ENCODE assay signal across 1 cellular context in genomic region chr17:82020874-82021727, GRCh38.
TF ChIP-seq lines count a peak whose summit lies in the region.

No MANE protein-coding gene starts in this region.

TF ChIP-seq in HepG2, 621 proteins besides CTCF, POLR2A, EP300 and RAD21 (continues in another document):
- TF ChIP-seq WIZ (CRISPR knock-in tag; IDR thresholded peaks at IDR 0.05), result no peak
- TF ChIP-seq SP4 (CRISPR knock-in tag; IDR thresholded peaks at IDR 0.05), result 0 out of 2 replicates have a peak, but pooled peaks have one; percentile 75
- TF ChIP-seq HNRNPK (IDR thresholded peaks at IDR 0.05; ENCODE audit: low read depth, low read length, poor library complexity, severe bottlenecking), result no peak
- peak; percentile 86; the same call in 1 of the 2 replicates for TF ChIP-seq NCOA5 (CRISPR knock-in tag; IDR thresholded peaks at IDR 0.05)
- no peak for TF ChIP-seq HNF1A (IDR thresholded peaks at IDR 0.05; ENCODE audit: low read depth)
- peak; percentile 46 for TF ChIP-seq HNF1A (CRISPR knock-in tag; IDR thresholded peaks at IDR 0.05; ENCODE audit: borderline replicate concordance)
- TF ChIP-seq ISL2 (CRISPR knock-in tag; IDR thresholded peaks at IDR 0.05), result peak; percentile 79
- peak; percentile 57; the same call in 1 of the 2 replicates for TF ChIP-seq ZNF770 (CRISPR knock-in tag; IDR thresholded peaks at IDR 0.05)
- peak; percentile 45; the same call in 1 of the 2 replicates for TF ChIP-seq SALL2 (CRISPR knock-in tag; IDR thresholded peaks at IDR 0.05)
- TF ChIP-seq ZNF761 (CRISPR knock-in tag; conservative IDR thresholded peaks at IDR 0.05), result peak; percentile 81; the same call in 1 of the 2 replicates
- 0 out of 2 replicates have a peak, but pooled peaks have one; percentile 14 for TF ChIP-seq NR0B2 (CRISPR knock-in tag; IDR thresholded peaks at IDR 0.05)
- no peak for TF ChIP-seq HNRNPH1 (optimal IDR thresholded peaks at IDR 0.05; ENCODE audit: low read depth, low read length)
- TF ChIP-seq KAT8 (CRISPR knock-in tag; IDR thresholded peaks at IDR 0.05), result peak; percentile 54; the same call in 1 of the 2 replicates
- 0 out of 2 replicates have a peak, but pooled peaks have one; percentile 22 for TF ChIP-seq NFYB (CRISPR knock-in tag; IDR thresholded peaks at IDR 0.05)
- no peak; the same call in 1 of the 2 replicates for TF ChIP-seq ZNF121 (CRISPR knock-in tag; IDR thresholded peaks at IDR 0.05)
- 0 out of 2 replicates have a peak, but pooled peaks have one; percentile 53 for TF ChIP-seq ZNF354B (CRISPR knock-in tag; IDR thresholded peaks at IDR 0.05)
- TF ChIP-seq ZSCAN25 (CRISPR knock-in tag; IDR thresholded peaks at IDR 0.05), result peak; percentile 56; the same call in 1 of the 2 replicates
- peak; percentile 89; the same call in 1 of the 2 replicates for TF ChIP-seq CBX5 (CRISPR knock-in tag; IDR thresholded peaks at IDR 0.05; ENCODE audit: borderline replicate concordance)
- TF ChIP-seq KLF6 (CRISPR knock-in tag; IDR thresholded peaks at IDR 0.05), result peak; percentile 39; the same call in 1 of the 2 replicates
- TF ChIP-seq ZNF225 (CRISPR knock-in tag; IDR thresholded peaks at IDR 0.05), result 0 out of 2 replicates have a peak, but pooled peaks have one; percentile 57
- TF ChIP-seq HHEX (CRISPR knock-in tag; IDR thresholded peaks at IDR 0.05), result no peak
- TF ChIP-seq DMAP1 (CRISPR knock-in tag; IDR thresholded peaks at IDR 0.05), result 0 out of 2 replicates have a peak, but pooled peaks have one; percentile 26
- TF ChIP-seq MEIS2 (CRISPR knock-in tag; IDR thresholded peaks at IDR 0.05), result 0 out of 2 replicates have a peak, but pooled peaks have one; percentile 56
- peak; percentile 27 for TF ChIP-seq NFATC3 (CRISPR knock-in tag; IDR thresholded peaks at IDR 0.05)
- no peak for TF ChIP-seq HMGA1 (CRISPR knock-in tag; conservative IDR thresholded peaks at IDR 0.05)
- TF ChIP-seq ZNF670 (CRISPR knock-in tag; IDR thresholded peaks at IDR 0.05; ENCODE audit: borderline replicate concordance), result no peak
- peak; percentile 76 for TF ChIP-seq GATAD1 (CRISPR knock-in tag; IDR thresholded peaks at IDR 0.05)
- TF ChIP-seq GATAD2A (CRISPR knock-in tag; IDR thresholded peaks at IDR 0.05), result peak; percentile 84
- TF ChIP-seq ZNF629 (CRISPR knock-in tag; conservative IDR thresholded peaks at IDR 0.05), result peak; percentile 30
- TF ChIP-seq CENPT (CRISPR knock-in tag; IDR thresholded peaks at IDR 0.05; ENCODE audit: low read depth), result peak; percentile 48; the same call in 1 of the 2 replicates
- TF ChIP-seq ZBTB7B (CRISPR knock-in tag; IDR thresholded peaks at IDR 0.05), result peak; percentile 95
- TF ChIP-seq RARA (CRISPR knock-in tag; IDR thresholded peaks at IDR 0.05), result peak; percentile 14; the same call in 1 of the 2 replicates
- peak; percentile 76 for TF ChIP-seq HOXA3 (CRISPR knock-in tag; IDR thresholded peaks at IDR 0.05)
- no peak for TF ChIP-seq ZNF136 (CRISPR knock-in tag; IDR thresholded peaks at IDR 0.05; ENCODE audit: low read depth)
- TF ChIP-seq CCDC6 (CRISPR knock-in tag; IDR thresholded peaks at IDR 0.05), result peak; percentile 46; the same call in 1 of the 2 replicates
- TF ChIP-seq PHF20 (CRISPR knock-in tag; IDR thresholded peaks at IDR 0.05), result no peak; the same call in 1 of the 2 replicates
- peak; percentile 77; the same call in 1 of the 2 replicates for TF ChIP-seq ARID4A (CRISPR knock-in tag; IDR thresholded peaks at IDR 0.05; ENCODE audit: borderline replicate concordance)
- TF ChIP-seq ATF6 (CRISPR knock-in tag; conservative IDR thresholded peaks at IDR 0.05), result no peak
- TF ChIP-seq SPEN (CRISPR knock-in tag; IDR thresholded peaks at IDR 0.05; ENCODE audit: low read depth), result 0 out of 2 replicates have a peak, but pooled peaks have one; percentile 31
- TF ChIP-seq ZFX (CRISPR knock-in tag; IDR thresholded peaks at IDR 0.05; ENCODE audit: low read depth), result peak; percentile 35; the same call in 1 of the 2 replicates
- TF ChIP-seq TIGD3 (CRISPR knock-in tag; IDR thresholded peaks at IDR 0.05; ENCODE audit: borderline replicate concordance), result peak; percentile 70; the same call in 1 of the 2 replicates
- TF ChIP-seq ZNF275 (CRISPR knock-in tag; IDR thresholded peaks at IDR 0.05; ENCODE audit: borderline replicate concordance), result no peak; the same call in 1 of the 2 replicates
- TF ChIP-seq ZNF432 (CRISPR knock-in tag; IDR thresholded peaks at IDR 0.05; ENCODE audit: borderline replicate concordance), result no peak
- peak; percentile 94 for TF ChIP-seq HNRNPL (IDR thresholded peaks at IDR 0.05; ENCODE audit: low read depth, low read length)
- TF ChIP-seq TGIF2 (CRISPR knock-in tag; IDR thresholded peaks at IDR 0.05), result no peak; the same call in 1 of the 2 replicates
- TF ChIP-seq ZBTB14 (CRISPR knock-in tag; IDR thresholded peaks at IDR 0.05), result peak; percentile 65; the same call in 1 of the 2 replicates
- TF ChIP-seq PREB (CRISPR knock-in tag; IDR thresholded peaks at IDR 0.05), result 0 out of 2 replicates have a peak, but pooled peaks have one; percentile 24
